ENCODE assay signal across 25 cellular contexts in genomic region chr4:42410446-42410845, GRCh38. TPM values are rescaled to one million over a fixed set of nuclear protein-coding genes. Genes with fewer than 3 reads are reported as not detected.
"Had no signal": no experiment of that assay in that cellular context is flagged by ENCODE, and none has a peak within 500 bp of the region (broad histone marks: within the 10 kb centered on the region; RNA-seq: fewer than 3 reads in every experiment).

No MANE protein-coding gene starts in this region.

- H3K27ac Mint-ChIP-seq: activated CD4-positive, alpha-beta memory T cell treated with anti-CD3 and anti-CD28 coated beads, Interleukin-2, amount 10 ng/mL, durations not matched to agents 7 days and 5 days; activated CD4-positive, alpha-beta T cell treated with anti-CD3 and anti-CD28 coated beads for 36 hours; activated naive CD4-positive, alpha-beta T cell treated with anti-CD3 and anti-CD28 coated beads for 36 hours; activated naive CD8-positive, alpha-beta T cell; activated T-helper 17 cell treated with anti-CD3 and anti-CD28 coated beads, Interleukin-2, amount 50 U/mL, for 72 hours; brain; T-cell had no signal

- H3K4me3 Mint-ChIP-seq: activated CD4-positive, alpha-beta memory T cell treated with anti-CD3 and anti-CD28 coated beads, Interleukin-2, amount 10 ng/mL, durations not matched to agents 7 days and 5 days; activated CD4-positive, alpha-beta T cell treated with anti-CD3 and anti-CD28 coated beads for 36 hours; activated naive CD4-positive, alpha-beta T cell treated with anti-CD3 and anti-CD28 coated beads for 36 hours; activated naive CD8-positive, alpha-beta T cell; activated T-helper 17 cell treated with anti-CD3 and anti-CD28 coated beads, Interleukin-2, amount 50 U/mL, for 72 hours; brain; T-cell had no signal

- DNase-seq: activated CD4-positive, alpha-beta memory T cell treated with anti-CD3 and anti-CD28 coated beads, Interleukin-2, amount 10 ng/mL, durations not matched to agents 7 days and 5 days; activated CD4-positive, alpha-beta T cell treated with anti-CD3 and anti-CD28 coated beads for 36 hours; activated CD4-positive, alpha-beta T cell treated with anti-CD3 and anti-CD28 coated beads, Interleukin-2, amount 50 U/mL, for 1 hour; activated gamma-delta T cell; activated naive CD4-positive, alpha-beta T cell treated with anti-CD3 and anti-CD28 coated beads for 36 hours; activated T-cell treated with anti-CD3 and anti-CD28 coated beads for 4 hours; activated T-cell treated with anti-CD3 and anti-CD28 coated beads, Interleukin-2, amount 50 U/mL, for 48 hours; amygdala; NCI-H1092; NCI-H1417; NCI-H2029; NCI-H446; NCI-H524; PC-9; SHP77 treated with DMSO at 0.1 percent for 48 hours; T-cell; T-helper 2 cell; WERI-Rb-1 had no signal

- H3K4me1 Mint-ChIP-seq: activated CD4-positive, alpha-beta memory T cell treated with anti-CD3 and anti-CD28 coated beads, Interleukin-2, amount 10 ng/mL, durations not matched to agents 7 days and 5 days; activated CD4-positive, alpha-beta T cell treated with anti-CD3 and anti-CD28 coated beads for 36 hours; activated T-helper 17 cell treated with anti-CD3 and anti-CD28 coated beads, Interleukin-2, amount 50 U/mL, for 72 hours; brain; T-cell had no signal

- H3K4me3 ChIP-seq: cardiac muscle cell, PC-9 had no signal

- H3K27ac ChIP-seq: cardiac muscle cell, PC-9, WERI-Rb-1 had no signal

- H3K36me3 ChIP-seq: cardiac muscle cell had no signal

- H3K9me3 Mint-ChIP-seq: activated CD4-positive, alpha-beta memory T cell treated with anti-CD3 and anti-CD28 coated beads, Interleukin-2, amount 10 ng/mL, durations not matched to agents 7 days and 5 days; activated naive CD4-positive, alpha-beta T cell treated with anti-CD3 and anti-CD28 coated beads for 36 hours; activated T-helper 17 cell treated with anti-CD3 and anti-CD28 coated beads, Interleukin-2, amount 50 U/mL, for 72 hours; brain; T-cell had no signal

- H3K27me3 Mint-ChIP-seq: activated CD4-positive, alpha-beta memory T cell treated with anti-CD3 and anti-CD28 coated beads, Interleukin-2, amount 10 ng/mL, durations not matched to agents 7 days and 5 days; activated CD4-positive, alpha-beta T cell treated with anti-CD3 and anti-CD28 coated beads for 36 hours; activated naive CD8-positive, alpha-beta T cell; activated T-helper 17 cell treated with anti-CD3 and anti-CD28 coated beads, Interleukin-2, amount 50 U/mL, for 72 hours; brain; T-cell had no signal

- H3K4me2 ChIP-seq: PC-9 had no signal

- H2AFZ ChIP-seq: PC-9 had no signal

- ATAC-seq: activated CD4-positive, alpha-beta T cell treated with anti-CD3 and anti-CD28 coated beads for 36 hours; activated T-helper 17 cell treated with anti-CD3 and anti-CD28 coated beads, Interleukin-2, amount 50 U/mL, for 72 hours; T-cell had no signal

RNA-seq across cellular contexts. Expression of gene SHISA3, which starts 13.2 kb away (rescaled TPM):
- total RNA-seq: activated T-helper 17 cell treated with anti-CD3 and anti-CD28 coated beads, Interleukin-2, amount 50 U/mL, for 72 hours; astrocyte; LHCN-M2; PC-9; SK-MEL-5 had no signal
